In the genomic region with DNA sequence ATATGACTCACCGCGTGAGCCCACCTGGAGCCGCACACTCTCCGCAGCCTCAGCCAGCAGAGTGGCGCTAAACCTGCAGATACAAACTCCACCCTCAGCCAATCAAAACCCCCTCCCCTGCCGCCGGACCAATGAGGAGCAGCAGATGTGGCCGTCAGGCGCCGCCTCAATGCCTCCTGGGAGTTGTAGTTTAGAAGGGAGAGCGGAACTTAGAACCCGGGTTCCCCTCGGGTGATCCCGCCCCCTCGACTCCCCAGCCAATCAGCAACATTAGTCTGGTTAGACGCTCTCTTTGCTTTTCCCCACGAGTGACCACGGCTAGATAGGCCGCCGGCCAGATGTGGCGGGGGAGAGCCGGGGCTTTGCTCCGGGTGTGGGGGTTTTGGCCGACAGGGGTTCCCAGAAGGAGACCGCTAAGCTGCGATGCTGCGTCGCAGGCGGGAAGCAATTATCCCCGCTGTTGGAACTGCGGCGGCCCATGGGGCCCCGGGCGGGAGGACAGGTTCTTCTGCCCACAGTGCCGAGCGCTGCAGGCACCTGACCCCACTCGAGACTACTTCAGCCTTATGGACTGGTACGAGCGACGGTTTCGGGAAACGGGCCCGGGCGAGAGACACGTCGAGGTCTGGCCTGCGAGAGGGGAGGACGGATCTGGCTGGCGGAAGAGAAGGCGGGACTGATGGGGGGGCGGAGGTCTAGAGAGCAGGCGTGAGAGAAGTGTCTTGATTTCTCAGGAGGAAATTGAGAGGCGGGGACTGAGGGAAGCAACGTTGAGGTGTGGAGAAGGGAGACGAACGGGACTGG, we compare ENCODE assay signal across 1 cellular context.
TF ChIP-seq lines count a peak whose summit lies in the region.

A gene (minus strand): TSS at position 63 of the 804 bp plus-strand sequence. CDS start 7,099 bp downstream, outside the sequence.
A gene with protein sequence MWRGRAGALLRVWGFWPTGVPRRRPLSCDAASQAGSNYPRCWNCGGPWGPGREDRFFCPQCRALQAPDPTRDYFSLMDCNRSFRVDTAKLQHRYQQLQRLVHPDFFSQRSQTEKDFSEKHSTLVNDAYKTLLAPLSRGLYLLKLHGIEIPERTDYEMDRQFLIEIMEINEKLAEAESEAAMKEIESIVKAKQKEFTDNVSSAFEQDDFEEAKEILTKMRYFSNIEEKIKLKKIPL (plus strand): TSS at position 282 of the 804 bp plus-strand sequence. CDS start 57 bp downstream, at position 339.

TF ChIP-seq in HepG2, 621 proteins besides CTCF, POLR2A, EP300 and RAD21 (continued from another document and continues in another):
- TF ChIP-seq, protein P1, sequence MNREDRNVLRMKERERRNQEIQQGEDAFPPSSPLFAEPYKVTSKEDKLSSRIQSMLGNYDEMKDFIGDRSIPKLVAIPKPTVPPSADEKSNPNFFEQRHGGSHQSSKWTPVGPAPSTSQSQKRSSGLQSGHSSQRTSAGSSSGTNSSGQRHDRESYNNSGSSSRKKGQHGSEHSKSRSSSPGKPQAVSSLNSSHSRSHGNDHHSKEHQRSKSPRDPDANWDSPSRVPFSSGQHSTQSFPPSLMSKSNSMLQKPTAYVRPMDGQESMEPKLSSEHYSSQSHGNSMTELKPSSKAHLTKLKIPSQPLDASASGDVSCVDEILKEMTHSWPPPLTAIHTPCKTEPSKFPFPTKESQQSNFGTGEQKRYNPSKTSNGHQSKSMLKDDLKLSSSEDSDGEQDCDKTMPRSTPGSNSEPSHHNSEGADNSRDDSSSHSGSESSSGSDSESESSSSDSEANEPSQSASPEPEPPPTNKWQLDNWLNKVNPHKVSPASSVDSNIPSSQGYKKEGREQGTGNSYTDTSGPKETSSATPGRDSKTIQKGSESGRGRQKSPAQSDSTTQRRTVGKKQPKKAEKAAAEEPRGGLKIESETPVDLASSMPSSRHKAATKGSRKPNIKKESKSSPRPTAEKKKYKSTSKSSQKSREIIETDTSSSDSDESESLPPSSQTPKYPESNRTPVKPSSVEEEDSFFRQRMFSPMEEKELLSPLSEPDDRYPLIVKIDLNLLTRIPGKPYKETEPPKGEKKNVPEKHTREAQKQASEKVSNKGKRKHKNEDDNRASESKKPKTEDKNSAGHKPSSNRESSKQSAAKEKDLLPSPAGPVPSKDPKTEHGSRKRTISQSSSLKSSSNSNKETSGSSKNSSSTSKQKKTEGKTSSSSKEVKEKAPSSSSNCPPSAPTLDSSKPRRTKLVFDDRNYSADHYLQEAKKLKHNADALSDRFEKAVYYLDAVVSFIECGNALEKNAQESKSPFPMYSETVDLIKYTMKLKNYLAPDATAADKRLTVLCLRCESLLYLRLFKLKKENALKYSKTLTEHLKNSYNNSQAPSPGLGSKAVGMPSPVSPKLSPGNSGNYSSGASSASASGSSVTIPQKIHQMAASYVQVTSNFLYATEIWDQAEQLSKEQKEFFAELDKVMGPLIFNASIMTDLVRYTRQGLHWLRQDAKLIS (CRISPR knock-in tag; IDR thresholded peaks at IDR 0.05): no peak
- TF ChIP-seq ZEB1 (IDR thresholded peaks at IDR 0.05; ENCODE audit: insufficient replicate concordance, low read depth) (no peak), FOXA3 (CRISPR knock-in tag; IDR thresholded peaks at IDR 0.05) (peak; percentile 44; the same call in 1 of the 2 replicates), NBN (conservative IDR thresholded peaks at IDR 0.05) (no peak), ZNF510 (CRISPR knock-in tag; IDR thresholded peaks at IDR 0.05; ENCODE audit: low read depth) (0 out of 2 replicates have a peak, but pooled peaks have one; percentile 62), ZFX (CRISPR knock-in tag; IDR thresholded peaks at IDR 0.05; ENCODE audit: low read depth) (peak; percentile 94), ZNF12 (CRISPR knock-in tag; IDR thresholded peaks at IDR 0.05) (0 out of 2 replicates have a peak, but pooled peaks have one; percentile 12), RFXANK (CRISPR knock-in tag; IDR thresholded peaks at IDR 0.05) (no peak), SP1 (IDR thresholded peaks at IDR 0.05) (no peak), SP1 (CRISPR knock-in tag; IDR thresholded peaks at IDR 0.05) (peak; percentile 56), ZNF296 (CRISPR knock-in tag; conservative IDR thresholded peaks at IDR 0.05) (no peak; the same call in 1 of the 2 replicates), KMT2A (CRISPR knock-in tag; IDR thresholded peaks at IDR 0.05) (no peak; the same call in 1 of the 2 replicates), GTF2F1 (IDR thresholded peaks at IDR 0.05; ENCODE audit: low read length) (no peak), CBFB (CRISPR knock-in tag; IDR thresholded peaks at IDR 0.05) (0 out of 2 replicates have a peak, but pooled peaks have one; percentile 38), ZNF264 (CRISPR knock-in tag; IDR thresholded peaks at IDR 0.05) (no peak), ZNF10 (CRISPR knock-in tag; IDR thresholded peaks at IDR 0.05; ENCODE audit: borderline replicate concordance, low read depth) (no peak), ZNF460 (CRISPR knock-in tag; IDR thresholded peaks at IDR 0.05; ENCODE audit: borderline replicate concordance) (no peak), ZNF543 (CRISPR knock-in tag; IDR thresholded peaks at IDR 0.05) (no peak; the same call in 1 of the 2 replicates), GLI4 (CRISPR knock-in tag; IDR thresholded peaks at IDR 0.05; ENCODE audit: borderline replicate concordance) (peak; percentile 30; the same call in 1 of the 2 replicates), SOX13 (IDR thresholded peaks at IDR 0.05) (no peak), SOX13 (CRISPR knock-in tag; conservative IDR thresholded peaks at IDR 0.05 in 1 of 2, IDR thresholded peaks at IDR 0.05 in 1 of 2) (no peak), SNRNP70 (IDR thresholded peaks at IDR 0.05; ENCODE audit: low read depth, low read length) (no peak), SALL1 (CRISPR knock-in tag; IDR thresholded peaks at IDR 0.05) (peak; percentile 73), PHF21A (CRISPR knock-in tag; IDR thresholded peaks at IDR 0.05) (peak; percentile 78), ZNF383 (CRISPR knock-in tag; IDR thresholded peaks at IDR 0.05; ENCODE audit: borderline replicate concordance) (0 out of 2 replicates have a peak, but pooled peaks have one; percentile 32), ESRRA (CRISPR knock-in tag; IDR thresholded peaks at IDR 0.05; ENCODE audit: low read depth) (no peak), ZNF619 (CRISPR knock-in tag; IDR thresholded peaks at IDR 0.05) (peak; percentile 78), SRSF4 (IDR thresholded peaks at IDR 0.05; ENCODE audit: low read depth, low read length, poor library complexity, severe bottlenecking) (no peak), NFE2 (CRISPR knock-in tag; IDR thresholded peaks at IDR 0.05) (no peak), ZNF432 (CRISPR knock-in tag; IDR thresholded peaks at IDR 0.05; ENCODE audit: borderline replicate concordance) (no peak), ZNF577 (CRISPR knock-in tag; IDR thresholded peaks at IDR 0.05; ENCODE audit: borderline replicate concordance, low read depth) (0 out of 2 replicates have a peak, but pooled peaks have one; percentile 61), ZNF343 (CRISPR knock-in tag; IDR thresholded peaks at IDR 0.05) (peak; percentile 63; the same call in 1 of the 2 replicates), ZNF660 (CRISPR knock-in tag; IDR thresholded peaks at IDR 0.05; ENCODE audit: borderline replicate concordance, low read depth) (no peak)
- TF ChIP-seq, protein P2, sequence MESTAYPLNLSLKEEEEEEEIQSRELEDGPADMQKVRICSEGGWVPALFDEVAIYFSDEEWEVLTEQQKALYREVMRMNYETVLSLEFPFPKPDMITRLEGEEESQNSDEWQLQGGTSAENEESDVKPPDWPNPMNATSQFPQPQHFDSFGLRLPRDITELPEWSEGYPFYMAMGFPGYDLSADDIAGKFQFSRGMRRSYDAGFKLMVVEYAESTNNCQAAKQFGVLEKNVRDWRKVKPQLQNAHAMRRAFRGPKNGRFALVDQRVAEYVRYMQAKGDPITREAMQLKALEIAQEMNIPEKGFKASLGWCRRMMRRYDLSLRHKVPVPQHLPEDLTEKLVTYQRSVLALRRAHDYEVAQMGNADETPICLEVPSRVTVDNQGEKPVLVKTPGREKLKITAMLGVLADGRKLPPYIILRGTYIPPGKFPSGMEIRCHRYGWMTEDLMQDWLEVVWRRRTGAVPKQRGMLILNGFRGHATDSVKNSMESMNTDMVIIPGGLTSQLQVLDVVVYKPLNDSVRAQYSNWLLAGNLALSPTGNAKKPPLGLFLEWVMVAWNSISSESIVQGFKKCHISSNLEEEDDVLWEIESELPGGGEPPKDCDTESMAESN (CRISPR knock-in tag; conservative IDR thresholded peaks at IDR 0.05): peak; percentile 39; the same call in 1 of the 2 replicates
- TF ChIP-seq, protein P3, sequence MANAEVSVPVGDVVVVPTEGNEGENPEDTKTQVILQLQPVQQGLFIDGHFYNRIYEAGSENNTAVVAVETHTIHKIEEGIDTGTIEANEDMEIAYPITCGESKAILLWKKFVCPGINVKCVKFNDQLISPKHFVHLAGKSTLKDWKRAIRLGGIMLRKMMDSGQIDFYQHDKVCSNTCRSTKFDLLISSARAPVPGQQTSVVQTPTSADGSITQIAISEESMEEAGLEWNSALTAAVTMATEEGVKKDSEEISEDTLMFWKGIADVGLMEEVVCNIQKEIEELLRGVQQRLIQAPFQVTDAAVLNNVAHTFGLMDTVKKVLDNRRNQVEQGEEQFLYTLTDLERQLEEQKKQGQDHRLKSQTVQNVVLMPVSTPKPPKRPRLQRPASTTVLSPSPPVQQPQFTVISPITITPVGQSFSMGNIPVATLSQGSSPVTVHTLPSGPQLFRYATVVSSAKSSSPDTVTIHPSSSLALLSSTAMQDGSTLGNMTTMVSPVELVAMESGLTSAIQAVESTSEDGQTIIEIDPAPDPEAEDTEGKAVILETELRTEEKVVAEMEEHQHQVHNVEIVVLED (CRISPR knock-in tag; IDR thresholded peaks at IDR 0.05; ENCODE audit: borderline replicate concordance): peak; percentile 89; the same call in 1 of the 2 replicates
- TF ChIP-seq, protein P4, sequence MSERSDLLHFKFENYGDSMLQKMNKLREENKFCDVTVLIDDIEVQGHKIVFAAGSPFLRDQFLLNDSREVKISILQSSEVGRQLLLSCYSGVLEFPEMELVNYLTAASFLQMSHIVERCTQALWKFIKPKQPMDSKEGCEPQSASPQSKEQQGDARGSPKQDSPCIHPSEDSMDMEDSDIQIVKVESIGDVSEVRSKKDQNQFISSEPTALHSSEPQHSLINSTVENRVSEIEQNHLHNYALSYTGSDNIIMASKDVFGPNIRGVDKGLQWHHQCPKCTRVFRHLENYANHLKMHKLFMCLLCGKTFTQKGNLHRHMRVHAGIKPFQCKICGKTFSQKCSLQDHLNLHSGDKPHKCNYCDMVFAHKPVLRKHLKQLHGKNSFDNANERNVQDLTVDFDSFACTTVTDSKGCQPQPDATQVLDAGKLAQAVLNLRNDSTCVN (CRISPR knock-in tag; IDR thresholded peaks at IDR 0.05; ENCODE audit: borderline replicate concordance): no peak
- TF ChIP-seq, protein P5, sequence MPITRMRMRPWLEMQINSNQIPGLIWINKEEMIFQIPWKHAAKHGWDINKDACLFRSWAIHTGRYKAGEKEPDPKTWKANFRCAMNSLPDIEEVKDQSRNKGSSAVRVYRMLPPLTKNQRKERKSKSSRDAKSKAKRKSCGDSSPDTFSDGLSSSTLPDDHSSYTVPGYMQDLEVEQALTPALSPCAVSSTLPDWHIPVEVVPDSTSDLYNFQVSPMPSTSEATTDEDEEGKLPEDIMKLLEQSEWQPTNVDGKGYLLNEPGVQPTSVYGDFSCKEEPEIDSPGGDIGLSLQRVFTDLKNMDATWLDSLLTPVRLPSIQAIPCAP (CRISPR knock-in tag; IDR thresholded peaks at IDR 0.05; ENCODE audit: low read depth): no peak
- TF ChIP-seq, protein P6, sequence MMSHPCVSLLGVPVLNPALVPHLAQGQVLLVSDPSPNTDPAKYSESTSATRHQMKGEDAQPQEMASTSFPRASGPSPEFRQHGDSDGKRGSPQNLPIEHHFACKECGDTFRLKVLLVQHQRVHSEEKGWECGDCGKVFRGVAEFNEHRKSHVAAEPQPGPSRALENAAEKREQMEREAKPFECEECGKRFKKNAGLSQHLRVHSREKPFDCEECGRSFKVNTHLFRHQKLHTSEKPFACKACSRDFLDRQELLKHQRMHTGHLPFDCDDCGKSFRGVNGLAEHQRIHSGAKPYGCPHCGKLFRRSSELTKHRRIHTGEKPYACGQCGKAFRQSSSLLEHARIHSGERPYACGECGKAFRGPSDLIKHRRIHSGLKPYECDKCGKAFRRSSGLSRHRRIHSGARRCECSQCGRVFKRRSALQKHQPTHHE (CRISPR knock-in tag; IDR thresholded peaks at IDR 0.05; ENCODE audit: borderline replicate concordance): 0 out of 2 replicates have a peak, but pooled peaks have one; percentile 7
- TF ChIP-seq, protein P7, sequence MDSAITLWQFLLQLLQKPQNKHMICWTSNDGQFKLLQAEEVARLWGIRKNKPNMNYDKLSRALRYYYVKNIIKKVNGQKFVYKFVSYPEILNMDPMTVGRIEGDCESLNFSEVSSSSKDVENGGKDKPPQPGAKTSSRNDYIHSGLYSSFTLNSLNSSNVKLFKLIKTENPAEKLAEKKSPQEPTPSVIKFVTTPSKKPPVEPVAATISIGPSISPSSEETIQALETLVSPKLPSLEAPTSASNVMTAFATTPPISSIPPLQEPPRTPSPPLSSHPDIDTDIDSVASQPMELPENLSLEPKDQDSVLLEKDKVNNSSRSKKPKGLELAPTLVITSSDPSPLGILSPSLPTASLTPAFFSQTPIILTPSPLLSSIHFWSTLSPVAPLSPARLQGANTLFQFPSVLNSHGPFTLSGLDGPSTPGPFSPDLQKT (CRISPR knock-in tag; IDR thresholded peaks at IDR 0.05; ENCODE audit: borderline replicate concordance): no peak
- TF ChIP-seq, protein P8, sequence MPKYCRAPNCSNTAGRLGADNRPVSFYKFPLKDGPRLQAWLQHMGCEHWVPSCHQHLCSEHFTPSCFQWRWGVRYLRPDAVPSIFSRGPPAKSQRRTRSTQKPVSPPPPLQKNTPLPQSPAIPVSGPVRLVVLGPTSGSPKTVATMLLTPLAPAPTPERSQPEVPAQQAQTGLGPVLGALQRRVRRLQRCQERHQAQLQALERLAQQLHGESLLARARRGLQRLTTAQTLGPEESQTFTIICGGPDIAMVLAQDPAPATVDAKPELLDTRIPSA (CRISPR knock-in tag; IDR thresholded peaks at IDR 0.05; ENCODE audit: borderline replicate concordance): no peak
- TF ChIP-seq, protein P9, sequence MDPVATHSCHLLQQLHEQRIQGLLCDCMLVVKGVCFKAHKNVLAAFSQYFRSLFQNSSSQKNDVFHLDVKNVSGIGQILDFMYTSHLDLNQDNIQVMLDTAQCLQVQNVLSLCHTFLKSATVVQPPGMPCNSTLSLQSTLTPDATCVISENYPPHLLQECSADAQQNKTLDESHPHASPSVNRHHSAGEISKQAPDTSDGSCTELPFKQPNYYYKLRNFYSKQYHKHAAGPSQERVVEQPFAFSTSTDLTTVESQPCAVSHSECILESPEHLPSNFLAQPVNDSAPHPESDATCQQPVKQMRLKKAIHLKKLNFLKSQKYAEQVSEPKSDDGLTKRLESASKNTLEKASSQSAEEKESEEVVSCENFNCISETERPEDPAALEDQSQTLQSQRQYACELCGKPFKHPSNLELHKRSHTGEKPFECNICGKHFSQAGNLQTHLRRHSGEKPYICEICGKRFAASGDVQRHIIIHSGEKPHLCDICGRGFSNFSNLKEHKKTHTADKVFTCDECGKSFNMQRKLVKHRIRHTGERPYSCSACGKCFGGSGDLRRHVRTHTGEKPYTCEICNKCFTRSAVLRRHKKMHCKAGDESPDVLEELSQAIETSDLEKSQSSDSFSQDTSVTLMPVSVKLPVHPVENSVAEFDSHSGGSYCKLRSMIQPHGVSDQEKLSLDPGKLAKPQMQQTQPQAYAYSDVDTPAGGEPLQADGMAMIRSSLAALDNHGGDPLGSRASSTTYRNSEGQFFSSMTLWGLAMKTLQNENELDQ (CRISPR knock-in tag; IDR thresholded peaks at IDR 0.05; ENCODE audit: borderline replicate concordance): no peak
